In genomic region chr16:53282975-53283946, GRCh38 we compare ENCODE assay signal across 8 cellular contexts.
DNase-seq lines count a peak whose midpoint lies in the region; ATAC-seq, FAIRE-seq and TF ChIP-seq lines count a peak whose summit lies in the region.

No MANE protein-coding gene starts in this region.

- CTCF ChIA-PET in HEK293T (lab: Yijun Ruan, JAX): interaction anchor here (0.6 to 1.0 kb wide), 4 partner anchors 9 to 231 kb away, joined by 3 read pairs; no protein-coding TSS in a partner anchor

- no peak overlapping the region for H3K4me2 ChIP-seq in OCI-LY3 (ENCODE audit: low read length)

- H3K9me3 ChIP-seq in OCI-LY3 (ENCODE audit: insufficient read depth, low read length) (no peaks in the 10 kb centered on the region), pancreas (no peaks in the 10 kb centered on the region)

- TF ChIP-seq POLR2A in lower leg skin (IDR thresholded peaks at IDR 0.05): no peak

- H3K27ac ChIP-seq in C4-2B: no peak overlapping the region
- H3K27ac ChIP-seq in OCI-LY3 (ENCODE audit: low read length): no peak overlapping the region
- peak overlapping the region; percentile 24 for H3K27ac ChIP-seq in epithelial cell of prostate
- H3K27ac ChIP-seq in pancreas: no peak overlapping the region

- intact Hi-C loops in pancreas (cut with DNase I) (loop anchor here in 2 of 3 donors (10.0 kb wide), 1 partner anchor 228 kb away; the partner anchor contains the start of genes CHD9 (in 2 of the 2) and CHD9NB (in 2 of the 2)), lower leg skin (cut with DNase I; ENCODE audit: low total_unique reads) (no loop called here)

- FAIRE-seq in pancreas (lab: Jason Lieb, UNC): peak; percentile 91

- TF ChIP-seq CTCF in C4-2B (conservative IDR thresholded peaks at IDR 0.05) (peak; percentile 82), OCI-LY3 (IDR thresholded peaks at IDR 0.05; ENCODE audit: low read depth, low read length) (peak; percentile 66), pancreas (IDR thresholded peaks at IDR 0.05) (peak in 3 of 4 donors; percentile 23 to 30 (median 27)), lower leg skin (IDR thresholded peaks at IDR 0.05) (no peak)

- H3K9ac ChIP-seq in OCI-LY3 (ENCODE audit: low read length): no peak overlapping the region

- POLR2A ChIA-PET in HEK293T (lab: Yijun Ruan, JAX): interaction anchor here (1.0 kb wide), 1 partner anchor 228 kb away, joined by 4 read pairs; the partner anchor contains the start of gene CHD9

- H3K4me1 ChIP-seq in OCI-LY3 (ENCODE audit: low read length) (no peaks in the 10 kb centered on the region), pancreas (no peaks in the 10 kb centered on the region)

- H4K20me1 ChIP-seq in OCI-LY3 (ENCODE audit: insufficient read depth, low read length): peaks cover 4% of the 10 kb centered on the region

- peak; percentile 46 to 86 (median 80) for ATAC-seq in pancreas
- no peak for ATAC-seq in HG02870 (IDR thresholded peaks at IDR 0.05; ENCODE audit: unreplicated experiment)

- H3K27me3 ChIP-seq in OCI-LY3 (ENCODE audit: low read depth, low read length) (no peaks in the 10 kb centered on the region), pancreas (no peaks in the 10 kb centered on the region)

- DNase-seq in HEK293T (ENCODE audit: extremely low spot score): peak; percentile 53
- no peak for DNase-seq in epithelial cell of prostate (ENCODE audit: low read depth, low spot score)
- DNase-seq in pancreas: no peak
- no peak for DNase-seq in NOMO-1 treated with dmso at 0.1 percent for 144 hours (lab: John Stamatoyannopoulos, UW; ENCODE audit: unreplicated experiment)
- no peak for DNase-seq in lower leg skin (ENCODE audit: low spot score in 2 of 2)

- WGBS in pancreas, 2 donors: 51 to 56% methylated on average over 3 of the region's 3 CpGs
- 61 to 69% methylated on average over 3 of the region's 3 CpGs for WGBS in lower leg skin, 2 donors

- H2AFZ ChIP-seq in OCI-LY3 (ENCODE audit: low read depth, low read length): no peak overlapping the region

- H3K4me3 ChIP-seq in OCI-LY3 (ENCODE audit: low read length): no peak overlapping the region
- H3K4me3 ChIP-seq in pancreas: no peak overlapping the region
- no peak overlapping the region for H3K4me3 ChIP-seq in lower leg skin (ENCODE audit: low read depth, poor library complexity, severe bottlenecking)

- H3K36me3 ChIP-seq in OCI-LY3 (replicated peaks; ENCODE audit: low read depth, low read length) (peaks cover 33% of the 10 kb centered on the region), pancreas (peaks cover 0 to 29% (median 14%) of the 10 kb centered on the region in 3 donors)

- no peaks in the 10 kb centered on the region for H3K79me2 ChIP-seq in OCI-LY3 (ENCODE audit: low read length)

TF ChIP-seq in HEK293T, 16 proteins besides CTCF, POLR2A, EP300 and RAD21:
- TF ChIP-seq ZNF384 (IDR thresholded peaks at IDR 0.05) (no peak), PKNOX1 (IDR thresholded peaks at IDR 0.05) (no peak), SUZ12 (IDR thresholded peaks at IDR 0.05) (no peak), FOXA1 (IDR thresholded peaks at IDR 0.05) (no peak), NFRKB (IDR thresholded peaks at IDR 0.05) (no peak), SP1 (IDR thresholded peaks at IDR 0.05) (no peak), TARDBP (IDR thresholded peaks at IDR 0.05) (no peak), HDGF (IDR thresholded peaks at IDR 0.05; ENCODE audit: borderline replicate concordance) (no peak), BHLHE40 (IDR thresholded peaks at IDR 0.05; ENCODE audit: borderline replicate concordance) (no peak), ELF4 (IDR thresholded peaks at IDR 0.05) (no peak), CTBP1 (IDR thresholded peaks at IDR 0.05; ENCODE audit: borderline replicate concordance) (no peak), FOXM1 (IDR thresholded peaks at IDR 0.05; ENCODE audit: borderline replicate concordance) (no peak), FOXK2 (IDR thresholded peaks at IDR 0.05) (no peak), L3MBTL2 (conservative IDR thresholded peaks at IDR 0.05) (no peak), LEF1 (IDR thresholded peaks at IDR 0.05; ENCODE audit: borderline replicate concordance) (no peak), ARNT (IDR thresholded peaks at IDR 0.05) (no peak)
TF ChIP-seq in HEK293T: peak in this region for 0.

Comparison
In these comparisons a context has a peak if more than half of its experiments do, and no peak if none do; other contexts are left out.
1. CTCF ChIP-seq: peak in C4-2B (single experiment), OCI-LY3 (single experiment) and pancreas (3 of 4); none in lower leg skin (0 of 3).